In genomic region chr10:21452203-21452602, GRCh38 we compare ENCODE assay signal across 1 cellular context.
TF ChIP-seq lines count a peak whose summit lies in the region.

No MANE protein-coding gene starts in this region.

TF ChIP-seq in GM23338, 12 proteins besides CTCF, POLR2A, EP300 and RAD21 (continued from another document):
- TF ChIP-seq ZNF462 (CRISPR knock-in tag; IDR thresholded peaks at IDR 0.05) (no peak), REST (IDR thresholded peaks at IDR 0.05; ENCODE audit: unreplicated experiment) (no peak), STAT1 (IDR thresholded peaks at IDR 0.05; ENCODE audit: unreplicated experiment) (no peak)
